In genomic region chr12:43252585-43252984, GRCh38 we compare ENCODE assay signal across 9 cellular contexts.
"Had no signal": no experiment of that assay in that cellular context is flagged by ENCODE, and none has a peak within 500 bp of the region (broad histone marks: within the 10 kb centered on the region; RNA-seq: fewer than 3 reads in every experiment).

No MANE protein-coding gene starts in this region.

- DNase-seq: GM23248, GOT3, H7, H9, HCEC 1CT, HFFc6 had no signal

- H3K27ac Mint-ChIP-seq: GM23338, H9, HFFc6 had no signal

- ATAC-seq: GM23338, HCT116 had no signal

- H3K27ac ChIP-seq: GM23248 had no signal

- H3K36me3 ChIP-seq: HAP-1 had no signal

- H3K4me1 ChIP-seq: HAP-1 had no signal

- H3K4me3 ChIP-seq: GM23248, GM23338, HAP-1 had no signal

- H3K9me3 Mint-ChIP-seq: GM23338, H9, HFFc6 had no signal

- H3K9me3 ChIP-seq: HAP-1 had no signal
